8 cellular contexts compared by ENCODE assay signal in genomic region chr7:67000601-67001258, GRCh38. TPM values are rescaled to one million over a fixed set of nuclear protein-coding genes. Genes with fewer than 3 reads are reported as not detected.
DNase-seq lines count a peak whose midpoint lies in the region; ATAC-seq, FAIRE-seq and TF ChIP-seq lines count a peak whose summit lies in the region.
"Not testable (repeated sequence)": the region's sequence is repeated elsewhere in the genome, so short reads cannot be mapped to it uniquely, and the experiment has no call there.

No MANE protein-coding gene starts in this region.

- FAIRE-seq in keratinocyte (lab: Jason Lieb, UNC) (peak; percentile 64), pancreas (lab: Jason Lieb, UNC) (peak; percentile 47)

- H3K27me3 Mint-ChIP-seq in endodermal cell (ENCODE audit: insufficient read depth), result not testable (repeated sequence)

- not testable (repeated sequence) for H3K4me1 ChIP-seq in OCI-LY3 (ENCODE audit: low read length); endodermal cell (ENCODE audit: control insufficient read depth, insufficient read depth, low read length); keratinocyte (ENCODE audit: control insufficient read depth, extremely low read depth, insufficient read depth, low read length); pancreas

- in situ Hi-C loops in G401 (cut with HindIII; ENCODE audit: low sequenced_read_pairs), result not testable (repeated sequence)

- H3K4me3 Mint-ChIP-seq in endodermal cell, result not testable (repeated sequence)

- H3K27ac Mint-ChIP-seq in endodermal cell, result not testable (repeated sequence)

- H3K27me3 ChIP-seq in OCI-LY3 (ENCODE audit: low read depth, low read length); endodermal cell (ENCODE audit: control insufficient read depth, insufficient read depth, low read length, poor library complexity, severe bottlenecking); keratinocyte (ENCODE audit: control insufficient read depth, extremely low read depth, insufficient read depth, low read length); pancreas: not testable (repeated sequence)

- H3K79me2 ChIP-seq in OCI-LY3 (ENCODE audit: low read length), result peaks cover 18% of the 10 kb centered on the region
- not testable (repeated sequence) for H3K79me2 ChIP-seq in keratinocyte (ENCODE audit: control insufficient read depth, insufficient read depth, low read length)

- ATAC-seq in pancreas, result peak in 1 of 4 donors; percentile 19

- 78 to 100% methylated on average over 1 to 3 of the region's 5 CpGs for WGBS in endodermal cell (ENCODE audit: insufficient coverage in 1 of 2, insufficient read length in 1 of 2), 2 experiments
- 31 to 40% methylated on average over 4 of the region's 5 CpGs for WGBS in pancreas, 2 donors

- DNase-seq in AG09309 (ENCODE audit: low read depth); endodermal cell; keratinocyte (ENCODE audit: low read depth, low spot score); pancreas: not testable (repeated sequence)
- peak; percentile 39 for DNase-seq in G401 (ENCODE audit: low spot score)
- peak; percentile 11 to 39 for DNase-seq in Kasumi-1 (lab: John Stamatoyannopoulos, UW)
- DNase-seq in activated T-cell treated with anti-CD3 and anti-CD28 coated beads, Interleukin-2, amount 50 U/mL, for 1 hour, result peak; percentile 22

- not testable (repeated sequence) for H4K20me1 ChIP-seq in OCI-LY3 (ENCODE audit: insufficient read depth, low read length); keratinocyte (ENCODE audit: control insufficient read depth, extremely low read depth, insufficient read depth, low read length)

- peaks cover 32% of the 10 kb centered on the region for H3K36me3 Mint-ChIP-seq in endodermal cell (ENCODE audit: low read depth)

- H3K9me1 ChIP-seq in keratinocyte (ENCODE audit: control insufficient read depth, extremely low read depth, insufficient read depth, low read length), result not testable (repeated sequence)

- not testable (repeated sequence) for H2AFZ ChIP-seq in OCI-LY3 (ENCODE audit: low read depth, low read length); keratinocyte (ENCODE audit: control insufficient read depth, low read length)

- H3K27ac ChIP-seq in OCI-LY3 (ENCODE audit: low read length); endodermal cell (ENCODE audit: low read depth, low read length); keratinocyte (ENCODE audit: control insufficient read depth, insufficient read depth, low read length); pancreas: not testable (repeated sequence)

- not testable (repeated sequence) for H3K36me3 ChIP-seq in OCI-LY3 (replicated peaks; ENCODE audit: low read depth, low read length); keratinocyte (ENCODE audit: control insufficient read depth in 2 of 2, extremely low read depth in 1 of 2, insufficient read depth in 2 of 2, low read length in 2 of 2); pancreas
- peaks cover 13% of the 10 kb centered on the region for H3K36me3 ChIP-seq in endodermal cell (ENCODE audit: control insufficient read depth, insufficient read depth, low read length)

- not testable (repeated sequence) for H3K9ac ChIP-seq in OCI-LY3 (ENCODE audit: low read length); endodermal cell (ENCODE audit: extremely low read depth, low read length, poor library complexity, severe bottlenecking); keratinocyte (ENCODE audit: control insufficient read depth, extremely low read depth, insufficient read depth, low read length)

- dilution Hi-C loops in keratinocyte (cut with MboI; ENCODE audit: extremely low pct_ligation_motif_present, low sequenced_read_pairs), result not testable (repeated sequence)

- not testable (repeated sequence) for H3K9me3 ChIP-seq in OCI-LY3 (ENCODE audit: insufficient read depth, low read length); endodermal cell (ENCODE audit: control insufficient read depth, low read length); keratinocyte (ENCODE audit: control insufficient read depth, low read depth, low read length); pancreas

- H3K4me1 Mint-ChIP-seq in endodermal cell, result not testable (repeated sequence)

- peak; percentile 4 for TF ChIP-seq CTCF in AG09309 (IDR thresholded peaks at IDR 0.05; ENCODE audit: control insufficient read depth, insufficient read depth, low read depth, low read length, missing control alignments)
- peak; percentile 15; the same call in 1 of the 2 replicates for TF ChIP-seq CTCF in OCI-LY3 (IDR thresholded peaks at IDR 0.05; ENCODE audit: low read depth, low read length)
- peak; percentile 63 for TF ChIP-seq CTCF in endodermal cell (conservative IDR thresholded peaks at IDR 0.05)
- peak in 1 of 3 experiments; percentile 7 for TF ChIP-seq CTCF in keratinocyte (optimal IDR thresholded peaks at IDR 0.05 in 1 of 3, IDR thresholded peaks at IDR 0.05 in 1 of 3, conservative IDR thresholded peaks at IDR 0.05 in 1 of 3; ENCODE audit: extremely low read depth in 1 of 3, insufficient read depth in 2 of 3, low read length in 3 of 3)
- TF ChIP-seq CTCF in pancreas (IDR thresholded peaks at IDR 0.05), result peak in 2 of 4 donors; percentile 25 to 44

- H3K9me3 Mint-ChIP-seq in endodermal cell, result not testable (repeated sequence)

- intact Hi-C loops in pancreas (cut with DNase I), result not testable (repeated sequence)

- H3K4me3 ChIP-seq in AG09309 (ENCODE audit: control insufficient read depth, low read depth, low read length); OCI-LY3 (ENCODE audit: low read length); endodermal cell (ENCODE audit: low read length); keratinocyte (ENCODE audit: control insufficient read depth in 2 of 3, extremely low read depth in 1 of 3, insufficient read depth in 2 of 3, low read depth in 1 of 3, low read length in 3 of 3); pancreas: not testable (repeated sequence)

- H3K4me2 ChIP-seq in OCI-LY3 (ENCODE audit: low read length); keratinocyte (ENCODE audit: control insufficient read depth, extremely low read depth, insufficient read depth, low read depth, low read length): not testable (repeated sequence)

RNA-seq across cellular contexts. Expression of gene TYW1, which starts 4.1 kb away (rescaled TPM):
- 9.9 and 18.1 TPM in 2 replicates for total RNA-seq in G401 (2014; rRNA removed; shearing (Covaris generic))
- total RNA-seq in endodermal cell, result 10 to 100 TPM; 17.8 to 18.7 TPM
- polyA plus RNA-seq in endodermal cell (2013, experiment 1 of 2), result 19.4 TPM
- 16.5 TPM for polyA plus RNA-seq in endodermal cell (2013, experiment 2 of 2)
- 12.7 to 16.4 TPM (median 16.0 TPM) in 3 replicates for polyA plus RNA-seq in keratinocyte
- 7.0 TPM for polyA plus RNA-seq in keratinocyte (2011; ENCODE audit: low read depth)
- polyA plus RNA-seq in keratinocyte (2011; cell fraction: cytosol; rRNA removed), result 6.5 and 10.2 TPM in 2 replicates
- polyA plus RNA-seq in keratinocyte (2011; cell fraction: nucleus; rRNA removed), result 27.1 and 32.2 TPM in 2 replicates
- 10.7 and 13.9 TPM in 2 replicates for polyA plus RNA-seq in keratinocyte (2012; ENCODE audit: low replicate concordance)
- polyA minus RNA-seq in keratinocyte, result 12.4 to 24.5 TPM (median 19.6 TPM) in 3 replicates
- polyA minus RNA-seq in keratinocyte (2011; cell fraction: cytosol; rRNA and poly(A)+ RNA removed), result 7.9 TPM
- 17.0 and 28.7 TPM in 2 replicates for polyA minus RNA-seq in keratinocyte (2011; cell fraction: nucleus; rRNA and poly(A)+ RNA removed)
- 1 to 10 TPM; 4.0 to 8.6 (median 7.3) TPM for total RNA-seq in pancreas
- polyA plus RNA-seq in pancreas, result 1 to 10 TPM; 4.8 to 9.2 TPM

RNA-seq across cellular contexts. Expression of gene SBDS, which starts 5.3 kb away (rescaled TPM):
- 81.7 and 91.1 TPM in 2 replicates for total RNA-seq in G401 (2014; rRNA removed; shearing (Covaris generic))
- total RNA-seq in endodermal cell (10 to 100 TPM; 22.6 to 28.5 TPM), pancreas (10 to 100 TPM; 38.1 to 56.1 (median 42.8) TPM)
- 37.9 TPM for polyA plus RNA-seq in endodermal cell (2013, experiment 1 of 2)
- 35.9 TPM for polyA plus RNA-seq in endodermal cell (2013, experiment 2 of 2)
- polyA plus RNA-seq in keratinocyte (86.2 to 146 TPM (median 89.9 TPM) in 3 replicates), pancreas (10 to 100 TPM; 37.1 to 75.8 TPM)
- polyA plus RNA-seq in keratinocyte (2011; ENCODE audit: low read depth), result 447 TPM
- polyA plus RNA-seq in keratinocyte (2011; cell fraction: cytosol; rRNA removed), result 90.9 and 146 TPM in 2 replicates
- 61.8 and 98.0 TPM in 2 replicates for polyA plus RNA-seq in keratinocyte (2011; cell fraction: nucleus; rRNA removed)
- polyA plus RNA-seq in keratinocyte (2012; ENCODE audit: low replicate concordance), result 111 and 167 TPM in 2 replicates
- 12.1 to 47.3 TPM (median 18.1 TPM) in 3 replicates for polyA minus RNA-seq in keratinocyte
- 131 TPM for polyA minus RNA-seq in keratinocyte (2011; cell fraction: cytosol; rRNA and poly(A)+ RNA removed)
- polyA minus RNA-seq in keratinocyte (2011; cell fraction: nucleus; rRNA and poly(A)+ RNA removed), result 22.2 and 32.6 TPM in 2 replicates
